1 cellular context compared by ENCODE assay signal in genomic region chr1:162079023-162079422, GRCh38.
TF ChIP-seq lines count a peak whose summit lies in the region.

No MANE protein-coding gene starts in this region.

TF ChIP-seq in K562, 482 proteins besides CTCF, POLR2A, EP300 and RAD21:
- TF ChIP-seq E2F8 (IDR thresholded peaks at IDR 0.05; ENCODE audit: low read depth, partially characterized antibody) (no peak), ZBTB12 (CRISPR knock-in tag; IDR thresholded peaks at IDR 0.05) (no peak), ZNF174 (CRISPR knock-in tag; IDR thresholded peaks at IDR 0.05) (no peak), ZNF699 (CRISPR knock-in tag; IDR thresholded peaks at IDR 0.05; ENCODE audit: insufficient replicate concordance) (no peak), PHTF2 (CRISPR knock-in tag; IDR thresholded peaks at IDR 0.05) (no peak), SETDB1 (IDR thresholded peaks at IDR 0.05; ENCODE audit: low read length) (no peak), ZNF316 (IDR thresholded peaks at IDR 0.05) (peak; percentile 45), MITF (IDR thresholded peaks at IDR 0.05) (no peak)
